In genomic region chr14:48537600-48537999, GRCh38 we compare ENCODE assay signal across 3 cellular contexts.
TF ChIP-seq lines count a peak whose summit lies in the region.

No MANE protein-coding gene starts in this region.

TF ChIP-seq in HepG2, 621 proteins besides CTCF, POLR2A, EP300 and RAD21:
- TF ChIP-seq MAFF (IDR thresholded peaks at IDR 0.05; ENCODE audit: low read depth, low read length) (peak; percentile 40; the same call in 1 of the 2 replicates), FOXC1 (CRISPR knock-in tag; IDR thresholded peaks at IDR 0.05; ENCODE audit: borderline replicate concordance) (no peak), MAFK (conservative IDR thresholded peaks at IDR 0.05 in 1 of 2, IDR thresholded peaks at IDR 0.05 in 1 of 2; ENCODE audit: low read length in 2 of 2) (peak; percentile 56 to 60), ZFP1 (CRISPR knock-in tag; IDR thresholded peaks at IDR 0.05) (no peak), PAXIP1 (CRISPR knock-in tag; conservative IDR thresholded peaks at IDR 0.05) (no peak)

TF ChIP-seq in IMR-90, 13 proteins besides CTCF, POLR2A, EP300 and RAD21:
- TF ChIP-seq CHD1 (IDR thresholded peaks at IDR 0.05; ENCODE audit: low read depth, low read length) (no peak), MAZ (IDR thresholded peaks at IDR 0.05; ENCODE audit: borderline replicate concordance, low read depth, low read length) (no peak), MAFK (IDR thresholded peaks at IDR 0.05; ENCODE audit: low read depth, low read length) (0 out of 2 replicates have a peak, but pooled peaks have one; percentile 17)

TF ChIP-seq in K562, 482 proteins besides CTCF, POLR2A, EP300 and RAD21:
- TF ChIP-seq CHAMP1 (IDR thresholded peaks at IDR 0.05) (no peak), MNT (conservative IDR thresholded peaks at IDR 0.05) (no peak), MAFG (tag; conservative IDR thresholded peaks at IDR 0.05) (0 out of 2 replicates have a peak, but pooled peaks have one; percentile 10), ZNF316 (IDR thresholded peaks at IDR 0.05) (peak; percentile 39; the same call in 1 of the 2 replicates)
